ENCODE assay signal across 13 cellular contexts in genomic region chr9:70557665-70558419, GRCh38.
DNase-seq lines count a peak whose midpoint lies in the region; ATAC-seq lines count a peak whose summit lies in the region.
"Had no signal": no experiment of that assay in that cellular context is flagged by ENCODE, and none has a peak within 500 bp of the region (broad histone marks: within the 10 kb centered on the region; RNA-seq: fewer than 3 reads in every experiment).

No MANE protein-coding gene starts in this region.

- DNase-seq in activated CD4-positive, CD25-positive, alpha-beta regulatory T cell (lab: John Stamatoyannopoulos, UW), result no peak
- DNase-seq in iPS-NIHi7 (ENCODE audit: extremely low spot score) (no peak), hepatic stellate cell (ENCODE audit: low spot score) (no peak), NCI-H2196 (lab: John Stamatoyannopoulos, UW; ENCODE audit: unreplicated experiment) (no peak), cortex of kidney (lab: John Stamatoyannopoulos, UW) (no peak)
- DNase-seq: activated CD8-positive, alpha-beta memory T cell treated with anti-CD3 and anti-CD28 coated beads, Interleukin-2, amount 50 U/mL, for 48 hours; DND-41; NCI-H526; ovary; stimulated activated CD4-positive, alpha-beta T cell treated with anti-CD3 and anti-CD28 coated beads, Interleukin-4, amount 100 ng/mL, for 24 hours had no signal

- peak; percentile 38 to 60 for ATAC-seq in activated CD4-positive, CD25-positive, alpha-beta regulatory T cell treated with anti-CD3 and anti-CD28 coated beads, Interleukin-2, amount 50 U/mL, for 24 hours
- peak; percentile 99 for ATAC-seq in HG02678 (IDR thresholded peaks at IDR 0.05; ENCODE audit: unreplicated experiment)
- peak; percentile 99 for ATAC-seq in HG03442 (IDR thresholded peaks at IDR 0.05; ENCODE audit: unreplicated experiment)

Comparison
In these comparisons a context has a peak if more than half of its experiments do, and no peak if none do; other contexts are left out.
1. ATAC-seq: peak in every context shown above with its lines; median percentile 99 in HG02678; 99 in HG03442; 49 in activated CD4-positive, CD25-positive, alpha-beta regulatory T cell treated with anti-CD3 and anti-CD28 coated beads, Interleukin-2, amount 50 U/mL, for 24 hours.